In the genomic region with DNA sequence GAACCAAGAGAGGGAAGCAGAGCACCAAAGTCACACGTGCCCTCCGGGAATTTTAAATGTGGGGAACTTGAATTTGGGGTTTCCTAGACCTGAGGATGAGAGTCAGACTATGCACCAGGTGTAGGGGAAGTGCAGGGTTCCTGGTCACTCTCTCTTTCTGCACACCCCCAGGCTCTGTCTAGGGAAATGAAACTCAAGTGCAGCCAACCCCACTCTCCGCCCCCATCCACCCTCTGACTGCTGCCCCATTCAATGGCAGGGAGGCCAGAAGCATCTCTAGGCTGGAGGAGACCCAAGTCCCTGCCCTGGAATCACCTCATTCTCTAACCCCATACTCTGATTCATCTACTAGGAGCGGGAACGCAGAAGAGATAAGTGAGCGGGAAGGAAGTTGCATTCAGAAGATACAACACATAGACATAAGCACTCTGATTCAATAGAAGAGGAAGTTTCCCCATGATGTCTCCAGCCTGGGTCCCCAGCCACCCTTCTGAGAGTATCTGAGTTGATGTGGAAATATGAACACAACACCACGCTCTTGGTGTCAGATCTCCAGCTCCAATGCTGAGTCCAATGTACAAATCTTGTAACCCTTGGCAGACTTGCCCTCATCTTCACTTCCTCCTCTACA, we compare ENCODE assay signal across 17 cellular contexts. TPM values are rescaled to one million over a fixed set of nuclear protein-coding genes. Genes with fewer than 3 reads are reported as not detected.
DNase-seq lines count a peak whose midpoint lies in the region; ATAC-seq and TF ChIP-seq lines count a peak whose summit lies in the region.
"Had no signal": no experiment of that assay in that cellular context is flagged by ENCODE, and none has a peak within 500 bp of the region (broad histone marks: within the 10 kb centered on the region; RNA-seq: fewer than 3 reads in every experiment).

No MANE protein-coding gene starts in this region.

- ATAC-seq in heart left ventricle (peak in 3 of 4 donors; percentile 28 to 78 (median 28)), Right ventricle myocardium superior (ENCODE audit: poor library complexity) (no peak), esophagus mucosa (peak; percentile 31), upper lobe of right lung (peak; percentile 90)
- ATAC-seq in CD8-positive, alpha-beta T cell: no peak

- DNase-seq in heart left ventricle (peak in 2 of 5 donors; percentile 31 to 32), Right ventricle myocardium superior (no peak), NOMO-1 treated with DMSO at 0.1 percent for 48 hours (lab: John Stamatoyannopoulos, UW; ENCODE audit: unreplicated experiment) (peak; percentile 91), upper lobe of right lung (no peak), GM13976 (ENCODE audit: low spot score) (no peak), SW 1271 (lab: John Stamatoyannopoulos, UW) (no peak)
- no peak for DNase-seq in CD8-positive, alpha-beta T cell
- DNase-seq: activated CD8-positive, alpha-beta memory T cell treated with anti-CD3 and anti-CD28 coated beads for 24 hours; activated gamma-delta T cell treated with Interleukin-2 at 50 U/mL for 16 hours; mammary epithelial cell; NCI-H146; T-helper 9 cell had no signal

- no peaks in the 10 kb centered on the region for H3K36me3 Mint-ChIP-seq in CD8-positive, alpha-beta T cell

- H3K9me3 ChIP-seq in heart left ventricle (no peaks in the 10 kb centered on the region), upper lobe of right lung (no peaks in the 10 kb centered on the region)
- H3K9me3 ChIP-seq in CD8-positive, alpha-beta T cell (ENCODE audit: low read length): no peaks in the 10 kb centered on the region

- TF ChIP-seq CTCF in heart left ventricle (IDR thresholded peaks at IDR 0.05) (no peak), upper lobe of right lung (IDR thresholded peaks at IDR 0.05) (no peak), GM13976 (IDR thresholded peaks at IDR 0.05; ENCODE audit: borderline replicate concordance, control extremely low read depth, extremely low read depth, insufficient read depth, missing control alignments) (no peak)
- TF ChIP-seq CTCF in CD8-positive, alpha-beta T cell (IDR thresholded peaks at IDR 0.05): no peak

- H3K27me3 ChIP-seq in heart left ventricle (peaks cover 0 to 29% (median 0%) of the 10 kb centered on the region in 9 donors), upper lobe of right lung (no peaks in the 10 kb centered on the region)
- H3K27me3 ChIP-seq in CD8-positive, alpha-beta T cell (ENCODE audit: insufficient read depth, low read length): no peaks in the 10 kb centered on the region

- peaks cover 39% of the 10 kb centered on the region for H3K27me3 Mint-ChIP-seq in CD8-positive, alpha-beta T cell (ENCODE audit: low read depth)

- H3K4me3 ChIP-seq in heart left ventricle (no peak overlapping the region), upper lobe of right lung (no peak overlapping the region)
- no peak overlapping the region for H3K4me3 ChIP-seq in CD8-positive, alpha-beta T cell (ENCODE audit: low read depth, low read length)
- H3K4me3 ChIP-seq: smooth muscle cell had no signal

- in situ Hi-C loops in GM13976 (cut with MboI; ENCODE audit: low sequenced_read_pairs, unreplicated experiment): loop anchor here (25.0 kb wide), 2 partner anchors 314 to 489 kb away; partner anchors contain the start of gene VSIG10L

- POLR2A ChIA-PET in CD8-positive, alpha-beta T cell (lab: Charles Lee): no interaction called here

- CTCF ChIA-PET in CD8-positive, alpha-beta T cell (lab: Charles Lee): no interaction called here

- no peaks in the 10 kb centered on the region for H3K4me1 Mint-ChIP-seq in CD8-positive, alpha-beta T cell (ENCODE audit: low read depth)

- no peak overlapping the region for H3K4me3 Mint-ChIP-seq in CD8-positive, alpha-beta T cell

- H3K27ac Mint-ChIP-seq in CD8-positive, alpha-beta T cell: no peak overlapping the region

- H3K36me3 ChIP-seq in heart left ventricle: no peaks in the 10 kb centered on the region
- no peaks in the 10 kb centered on the region for H3K36me3 ChIP-seq in upper lobe of right lung
- no peaks in the 10 kb centered on the region for H3K36me3 ChIP-seq in CD8-positive, alpha-beta T cell (ENCODE audit: insufficient read depth, low read length)

- no peaks in the 10 kb centered on the region for H3K9me3 Mint-ChIP-seq in CD8-positive, alpha-beta T cell

- peaks cover 0 to 23% (median 0%) of the 10 kb centered on the region in 12 donors for H3K4me1 ChIP-seq in heart left ventricle
- no peaks in the 10 kb centered on the region for H3K4me1 ChIP-seq in upper lobe of right lung
- H3K4me1 ChIP-seq in CD8-positive, alpha-beta T cell (ENCODE audit: insufficient read depth, low read length): no peaks in the 10 kb centered on the region

- WGBS in heart left ventricle, 4 donors: 68 to 73% (median 69%) methylated on average over 7 of the region's 7 CpGs

- peak overlapping the region in 1 of 12 donors; percentile 12 for H3K27ac ChIP-seq in heart left ventricle
- no peak overlapping the region for H3K27ac ChIP-seq in upper lobe of right lung
- no peak overlapping the region for H3K27ac ChIP-seq in CD8-positive, alpha-beta T cell (ENCODE audit: low read depth, low read length)

- no peak for TF ChIP-seq POLR2A in heart left ventricle (IDR thresholded peaks at IDR 0.05)

- intact Hi-C loops in heart left ventricle (cut with DNase I): loop anchor here in 2 of 10 donors (10.0 kb wide), 2 partner anchors 47 to 317 kb away; no protein-coding TSS in a partner anchor
- intact Hi-C loops in Right ventricle myocardium superior (cut with DNase I): loop anchor here (5.0 to 10.0 kb wide), 2 partner anchors 179 to 257 kb away; partner anchors contain the start of gene C19orf84
- intact Hi-C loops in upper lobe of right lung (cut with DNase I): no loop called here
- intact Hi-C loops in CD8-positive, alpha-beta T cell (cut with DNase I, micrococcal nuclease): loop anchor here in 1 of 2 experiments (10.0 kb wide), 1 partner anchor 123 kb away; no protein-coding TSS in a partner anchor

RNA-seq across cellular contexts. Expression of gene SIGLEC14, which starts 4.7 kb away (rescaled TPM):
- total RNA-seq in heart left ventricle (10 to 100 TPM in 1 of 9 donors, 1 to 10 TPM in 4, under 1 TPM in 2, not detected in 2; 0.20 to 17.9 (median 1.3) TPM), Right ventricle myocardium superior (1.00 TPM), esophagus mucosa (0.80 TPM), upper lobe of right lung (11.8 TPM)
- polyA plus RNA-seq in heart left ventricle: 1 to 10 TPM in 1 of 2 donors, under 1 TPM in 1; 0.27 to 1.3 TPM
- not detected for total RNA-seq in CD8-positive, alpha-beta T cell
- total RNA-seq: A172, mammary epithelial cell, NCI-H460, RPMI7951, smooth muscle cell had no signal
- polyA plus RNA-seq: smooth muscle cell had no signal

RNA-seq across cellular contexts. Expression of gene SIGLEC5, which starts 21.1 kb away (rescaled TPM):
- 1 to 10 TPM in 1 of 9 donors, under 1 TPM in 4, not detected in 4; 0.16 to 1.3 (median 0.24) TPM for total RNA-seq in heart left ventricle
- under 1 TPM in 1 of 2 donors, not detected in 1; 0.15 TPM for polyA plus RNA-seq in heart left ventricle
- not detected for total RNA-seq in Right ventricle myocardium superior
- total RNA-seq in esophagus mucosa: not detected
- total RNA-seq in upper lobe of right lung: 0.90 TPM
- not detected for total RNA-seq in CD8-positive, alpha-beta T cell
- total RNA-seq: A172, mammary epithelial cell, NCI-H460, RPMI7951, smooth muscle cell had no signal
- polyA plus RNA-seq: mammary epithelial cell, smooth muscle cell had no signal

RNA-seq across cellular contexts. Expression of gene SPACA6, which starts 41.8 kb away (rescaled TPM):
- total RNA-seq in heart left ventricle: 10 to 100 TPM in 5 of 9 donors, 1 to 10 TPM in 4; 2.9 to 15.1 (median 10.2) TPM
- polyA plus RNA-seq in heart left ventricle: 10 to 100 TPM in 1 of 2 donors, 1 to 10 TPM in 1; 6.1 to 16.8 TPM
- 10.1 TPM for total RNA-seq in Right ventricle myocardium superior
- 3.0 TPM for total RNA-seq in esophagus mucosa
- 24.0 TPM for total RNA-seq in upper lobe of right lung
- total RNA-seq in CD8-positive, alpha-beta T cell: 1 to 10 TPM; 3.8 to 4.0 TPM

Comparison
In these comparisons a context has a peak if more than half of its experiments do, and no peak if none do; other contexts are left out.
1. ATAC-seq: peak in heart left ventricle (3 of 4), esophagus mucosa (single experiment) and upper lobe of right lung (single experiment); none in Right ventricle myocardium superior (single experiment) and CD8-positive, alpha-beta T cell (single experiment).